ENCODE assay signal across 12 cellular contexts in genomic region chr14:68104518-68104917, GRCh38.
DNase-seq lines count a peak whose midpoint lies in the region; TF ChIP-seq lines count a peak whose summit lies in the region.
"Had no signal": no experiment of that assay in that cellular context is flagged by ENCODE, and none has a peak within 500 bp of the region (broad histone marks: within the 10 kb centered on the region; RNA-seq: fewer than 3 reads in every experiment).

No MANE protein-coding gene starts in this region.

- H3K27me3 ChIP-seq in Loucy (ENCODE audit: insufficient read depth, low read length, poor library complexity, severe bottlenecking) (no peaks in the 10 kb centered on the region), esophagus muscularis mucosa (no peaks in the 10 kb centered on the region), HAP-1 (ENCODE audit: low read depth) (no peaks in the 10 kb centered on the region)

- H3K79me2 ChIP-seq in Loucy (ENCODE audit: insufficient read depth, low read length): no peaks in the 10 kb centered on the region

- H3K27ac ChIP-seq in esophagus muscularis mucosa (replicated peaks in 1 of 4): peak overlapping the region; percentile 43 to 64 (median 56)

- TF ChIP-seq CTCF in AG09309 (IDR thresholded peaks at IDR 0.05; ENCODE audit: control insufficient read depth, insufficient read depth, low read depth, low read length, missing control alignments): no peak
- no peak for TF ChIP-seq CTCF in Loucy (conservative IDR thresholded peaks at IDR 0.05; ENCODE audit: low read length)
- no peak for TF ChIP-seq CTCF in esophagus muscularis mucosa (IDR thresholded peaks at IDR 0.05)
- no peak for TF ChIP-seq CTCF in nephron (IDR thresholded peaks at IDR 0.05; ENCODE audit: unreplicated experiment in 3 of 3)

- peak; percentile 45 for DNase-seq in AG09309 (ENCODE audit: low read depth)
- DNase-seq in esophagus muscularis mucosa (ENCODE audit: extremely low spot score): no peak
- no peak for DNase-seq in HAP-1 (ENCODE audit: low spot score in 2 of 2)
- DNase-seq in NCI-H69 (lab: John Stamatoyannopoulos, UW): no peak
- no peak for DNase-seq in Kasumi-1 (lab: John Stamatoyannopoulos, UW)
- DNase-seq in activated CD4-positive, alpha-beta T cell treated with anti-CD3 and anti-CD28 coated beads, Interleukin-2, amount 50 U/mL, for 48 hours: no peak
- DNase-seq: activated T-cell treated with anti-CD3 and anti-CD28 coated beads, Interleukin-2, amount 50 U/mL, for 72 hours; COR-L47; effector CD8-positive, alpha-beta T cell; NCI-H2227 treated with DMSO at 0.1 percent for 48 hours had no signal

- no peaks in the 10 kb centered on the region for H3K27me3 Mint-ChIP-seq in nephron (ENCODE audit: low read depth)

- H3F3A ChIP-seq in Loucy (ENCODE audit: low read depth): no peaks in the 10 kb centered on the region

- no peaks in the 10 kb centered on the region for H4K20me1 ChIP-seq in Loucy (ENCODE audit: insufficient read depth, low read length, poor library complexity, severe bottlenecking)

- peak overlapping the region; percentile 57 to 78 (median 67) for H3K27ac Mint-ChIP-seq in nephron
- H3K27ac Mint-ChIP-seq: activated T-cell treated with anti-CD3 and anti-CD28 coated beads, Interleukin-2, amount 50 U/mL, for 72 hours had no signal

- no peak overlapping the region for H2AFZ ChIP-seq in Loucy (ENCODE audit: low read length)

- intact Hi-C loops in esophagus muscularis mucosa (cut with DNase I): no loop called here

- peaks cover 25% of the 10 kb centered on the region for H3K36me3 Mint-ChIP-seq in nephron (ENCODE audit: low read depth)

- peaks cover 36% of the 10 kb centered on the region for H3K4me1 Mint-ChIP-seq in nephron

- in situ Hi-C loops in HAP-1 (cut with MboI; ENCODE audit: low sequenced_read_pairs): no loop called here

- H3K4me1 ChIP-seq in Loucy (ENCODE audit: insufficient read depth, low read length, poor library complexity, severe bottlenecking) (peaks cover 31% of the 10 kb centered on the region), esophagus muscularis mucosa (peaks cover 12 to 40% (median 37%) of the 10 kb centered on the region in 4 donors), HAP-1 (peaks cover 9% of the 10 kb centered on the region)

- H3K36me3 ChIP-seq in Loucy (ENCODE audit: insufficient read depth, low read length): peaks cover 8% of the 10 kb centered on the region; the same call in 1 of the 2 replicates
- no peaks in the 10 kb centered on the region for H3K36me3 ChIP-seq in esophagus muscularis mucosa
- H3K36me3 ChIP-seq in HAP-1 (replicated peaks): no peaks in the 10 kb centered on the region

- H3K9ac ChIP-seq in Loucy (ENCODE audit: low read depth, low read length, poor library complexity, severe bottlenecking): peak overlapping the region; percentile 42

- H3K4me2 ChIP-seq in Loucy (ENCODE audit: low read depth, low read length, poor library complexity, severe bottlenecking): no peak overlapping the region

- WGBS in esophagus muscularis mucosa: 53% methylated on average over 1 of the region's 1 CpG

- no peak for TF ChIP-seq EP300 in esophagus muscularis mucosa (IDR thresholded peaks at IDR 0.05)

- TF ChIP-seq POLR2A in esophagus muscularis mucosa (IDR thresholded peaks at IDR 0.05; ENCODE audit: low read depth): no peak

- no peak overlapping the region for H3K4me3 Mint-ChIP-seq in nephron
- H3K4me3 Mint-ChIP-seq: activated T-cell treated with anti-CD3 and anti-CD28 coated beads, Interleukin-2, amount 50 U/mL, for 72 hours had no signal

- H3K9me3 Mint-ChIP-seq in nephron: peaks cover 35% of the 10 kb centered on the region

- no peaks in the 10 kb centered on the region for H3K9me2 ChIP-seq in Loucy (replicated peaks; ENCODE audit: low read depth, low read length)

- H3K9me3 ChIP-seq in Loucy (ENCODE audit: insufficient read depth, low read depth, low read length) (peaks cover 27% of the 10 kb centered on the region), esophagus muscularis mucosa (peaks cover 0 to 10% (median 8%) of the 10 kb centered on the region in 4 donors), HAP-1 (peaks cover 6% of the 10 kb centered on the region; the same call in 1 of the 2 replicates)

- H3K4me3 ChIP-seq in AG09309 (ENCODE audit: control insufficient read depth, low read depth, low read length) (no peak overlapping the region), Loucy (ENCODE audit: low read length, poor library complexity, severe bottlenecking) (no peak overlapping the region), esophagus muscularis mucosa (no peak overlapping the region), HAP-1 (no peak overlapping the region)
